Comparison of ENCODE assay signal across 8 cellular contexts in genomic region chr4:10117424-10118354, GRCh38. TPM values are rescaled to one million over a fixed set of nuclear protein-coding genes. Genes with fewer than 3 reads are reported as not detected.
A peak's percentile ranks its signal among the peaks of the same experiment; 100 is the strongest.
DNase-seq lines count a peak whose midpoint lies in the region; ATAC-seq and TF ChIP-seq lines count a peak whose summit lies in the region.

No MANE protein-coding gene starts in this region.

- H3K9ac ChIP-seq in Karpas-422 (ENCODE audit: low read length) = peak overlapping the region; percentile 77

- peaks cover 61% of the 10 kb centered on the region for H3K4me1 Mint-ChIP-seq in activated T-helper 2 cell treated with anti-CD3 and anti-CD28 coated beads, Interferon-gamma antibody, Interleukin-2, Interleukin-4, amounts not matched to agents 10 μg/mL and 5 μg/mL and 100 μg/mL, durations not matched to agents 14 hours and 24 hours and 36 hours (ENCODE audit: low read depth)

- H3K9me3 Mint-ChIP-seq in activated T-helper 2 cell treated with anti-CD3 and anti-CD28 coated beads, Interferon-gamma antibody, Interleukin-2, Interleukin-4, amounts not matched to agents 10 μg/mL and 5 μg/mL and 100 μg/mL, durations not matched to agents 14 hours and 24 hours and 36 hours = no peaks in the 10 kb centered on the region

- no peak for TF ChIP-seq CTCF in retinal pigment epithelial cell (conservative IDR thresholded peaks at IDR 0.05; ENCODE audit: low read depth, low read length)

- DNase-seq in Karpas-422 (peak; percentile 63), globus pallidus (ENCODE audit: low spot score) (peak; percentile 38), retinal pigment epithelial cell (ENCODE audit: low read depth) (no peak), SK-N-DZ (ENCODE audit: low spot score) (no peak), NCI-H187 (lab: John Stamatoyannopoulos, UW) (no peak)
- no peak for DNase-seq in activated T-helper 2 cell treated with anti-CD3 and anti-CD28 coated beads, Interferon-gamma antibody, Interleukin-2, Interleukin-4, amounts not matched to agents 10 μg/mL and 5 μg/mL and 100 μg/mL, durations not matched to agents 14 hours and 24 hours and 36 hours (ENCODE audit: low spot score)

- H3K4me3 ChIP-seq in Karpas-422 (ENCODE audit: low read length) (peak overlapping the region; percentile 72), retinal pigment epithelial cell (ENCODE audit: low read length) (peak overlapping the region; percentile 71)

- intact Hi-C loops in activated T-helper 2 cell treated with anti-CD3 and anti-CD28 coated beads, Interferon-gamma antibody, Interleukin-2, Interleukin-4, amounts not matched to agents 10 μg/mL and 5 μg/mL and 100 μg/mL, durations not matched to agents 14 hours and 24 hours and 36 hours (cut with micrococcal nuclease) = loop anchor here (1.0 to 5.0 kb wide), 4 partner anchors 39 to 615 kb away; no protein-coding TSS in a partner anchor

- peaks cover 33% of the 10 kb centered on the region for H3K36me3 Mint-ChIP-seq in activated T-helper 2 cell treated with anti-CD3 and anti-CD28 coated beads, Interferon-gamma antibody, Interleukin-2, Interleukin-4, amounts not matched to agents 10 μg/mL and 5 μg/mL and 100 μg/mL, durations not matched to agents 14 hours and 24 hours and 36 hours (ENCODE audit: low read depth)

- peak overlapping the region; percentile 65 for H3K27ac ChIP-seq in Karpas-422 (ENCODE audit: low read length)

- no peaks in the 10 kb centered on the region for H3K27me3 ChIP-seq in Karpas-422 (ENCODE audit: low read length)

- no peak overlapping the region for H2AFZ ChIP-seq in Karpas-422 (ENCODE audit: low read length)

- no peaks in the 10 kb centered on the region for H3K27me3 Mint-ChIP-seq in activated T-helper 2 cell treated with anti-CD3 and anti-CD28 coated beads, Interferon-gamma antibody, Interleukin-2, Interleukin-4, amounts not matched to agents 10 μg/mL and 5 μg/mL and 100 μg/mL, durations not matched to agents 14 hours and 24 hours and 36 hours (ENCODE audit: low read depth)

- peak overlapping the region; percentile 84 for H3K4me3 Mint-ChIP-seq in activated T-helper 2 cell treated with anti-CD3 and anti-CD28 coated beads, Interferon-gamma antibody, Interleukin-2, Interleukin-4, amounts not matched to agents 10 μg/mL and 5 μg/mL and 100 μg/mL, durations not matched to agents 14 hours and 24 hours and 36 hours (ENCODE audit: low read depth)

- H3K79me2 ChIP-seq in Karpas-422 (ENCODE audit: low read length) = peaks cover 36% of the 10 kb centered on the region

- H3K9me3 ChIP-seq in Karpas-422 (ENCODE audit: low read length) = no peaks in the 10 kb centered on the region

- H3K9me2 ChIP-seq in Karpas-422 (replicated peaks; ENCODE audit: insufficient read depth, low read length) = no peaks in the 10 kb centered on the region

- ATAC-seq in GM18909 (IDR thresholded peaks at IDR 0.05; ENCODE audit: poor library complexity, unreplicated experiment) (peak; percentile 3), GM21786 (IDR thresholded peaks at IDR 0.05; ENCODE audit: unreplicated experiment) (no peak)

- H3K27ac Mint-ChIP-seq in activated T-helper 2 cell treated with anti-CD3 and anti-CD28 coated beads, Interferon-gamma antibody, Interleukin-2, Interleukin-4, amounts not matched to agents 10 μg/mL and 5 μg/mL and 100 μg/mL, durations not matched to agents 14 hours and 24 hours and 36 hours = peak overlapping the region; percentile 96

- H3K4me1 ChIP-seq in Karpas-422 (ENCODE audit: low read length) = peaks cover 36% of the 10 kb centered on the region

- H3K4me2 ChIP-seq in Karpas-422 (ENCODE audit: low read depth, low read length, poor library complexity, severe bottlenecking) = peak overlapping the region; percentile 86

- peaks cover 24% of the 10 kb centered on the region for H4K20me1 ChIP-seq in Karpas-422 (ENCODE audit: insufficient read depth, low read depth, low read length)

- peaks cover 23% of the 10 kb centered on the region for H3K36me3 ChIP-seq in Karpas-422 (ENCODE audit: insufficient read depth, low read length)

RNA-seq across cellular contexts. Expression of gene WDR1, which starts 1.1 kb away (rescaled TPM):
- total RNA-seq in Karpas-422 (2014; rRNA removed; shearing (Covaris generic); ENCODE audit: low replicate concordance) = 67.5 and 116 TPM in 2 replicates
- 387 and 398 TPM in 2 replicates for total RNA-seq in activated T-helper 2 cell treated with anti-CD3 and anti-CD28 coated beads, Interferon-gamma antibody, Interleukin-2, Interleukin-4, amounts not matched to agents 10 μg/mL and 5 μg/mL and 100 μg/mL, durations not matched to agents 14 hours and 24 hours and 36 hours
- polyA plus RNA-seq in SK-N-DZ (2014; cell fraction: cytosol; rRNA removed) = 51.3 and 55.2 TPM in 2 replicates
- polyA plus RNA-seq in SK-N-DZ (2014; cell fraction: nucleus; rRNA removed) = 42.2 and 42.5 TPM in 2 replicates

Comparison
In these comparisons a context has a peak if more than half of its experiments do, and no peak if none do; other contexts are left out.
1. DNase-seq: peak in Karpas-422 (single experiment) and globus pallidus (single experiment); none in activated T-helper 2 cell treated with anti-CD3 and anti-CD28 coated beads, Interferon-gamma antibody, Interleukin-2, Interleukin-4, amounts not matched to agents 10 μg/mL and 5 μg/mL and 100 μg/mL, durations not matched to agents 14 hours and 24 hours and 36 hours (single experiment), retinal pigment epithelial cell (single experiment), SK-N-DZ (single experiment) and NCI-H187 (0 of 2).